ENCODE assay signal across 12 cellular contexts in the genomic region with DNA sequence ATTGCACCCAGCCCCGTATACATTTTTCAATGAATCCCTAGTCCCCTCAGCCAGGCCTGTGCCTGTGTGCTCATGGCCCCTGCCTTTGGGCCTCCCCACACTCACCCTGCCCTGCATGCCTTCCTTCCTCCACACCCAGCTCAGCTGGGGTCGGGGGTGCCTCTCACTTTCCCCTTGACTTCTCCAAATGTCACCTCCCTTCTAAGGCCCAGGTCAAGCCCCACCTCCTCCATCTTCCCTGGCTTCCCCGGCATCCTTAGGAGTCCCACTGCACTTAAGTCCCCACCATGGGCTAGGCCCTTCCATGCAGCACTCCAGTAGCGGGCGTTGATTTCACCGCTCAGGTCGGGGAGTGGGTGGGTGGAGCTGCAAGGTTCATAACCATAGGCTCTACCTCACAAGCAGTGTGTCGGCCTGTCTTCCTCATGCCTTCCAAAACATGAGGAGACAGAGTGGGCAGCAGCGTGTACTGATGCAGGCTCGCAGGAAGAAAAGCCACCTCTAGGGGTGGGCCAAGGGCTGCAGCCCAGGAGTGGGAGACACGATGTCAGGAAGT. TPM values are rescaled to one million over a fixed set of nuclear protein-coding genes. Genes with fewer than 3 reads are reported as not detected.
A peak's percentile ranks its signal among the peaks of the same experiment; 100 is the strongest.
DNase-seq lines count a peak whose midpoint lies in the region; ATAC-seq, FAIRE-seq and TF ChIP-seq lines count a peak whose summit lies in the region.
"Had no signal": no experiment of that assay in that cellular context is flagged by ENCODE, and none has a peak within 500 bp of the region (broad histone marks: within the 10 kb centered on the region; RNA-seq: fewer than 3 reads in every experiment).

No MANE protein-coding gene starts in this region.

- intact Hi-C loops in dorsolateral prefrontal cortex (cut with DNase I) (no loop called here), psoas muscle (cut with DNase I) (no loop called here)

- no peaks in the 10 kb centered on the region for H3K9me3 ChIP-seq in CD8-positive, alpha-beta memory T cell (ENCODE audit: low read length)
- no peaks in the 10 kb centered on the region for H3K9me3 ChIP-seq in psoas muscle

- no peaks in the 10 kb centered on the region for H3K9me3 Mint-ChIP-seq in CD8-positive, alpha-beta memory T cell
- H3K9me3 Mint-ChIP-seq in IgD-negative memory B cell, result no peaks in the 10 kb centered on the region

- peak overlapping the region; percentile 70 for H3K27ac ChIP-seq in CD8-positive, alpha-beta memory T cell (ENCODE audit: low read depth, low read length)
- peak overlapping the region in 57 of 59 donors; percentile 39 to 97 (median 88) for H3K27ac ChIP-seq in dorsolateral prefrontal cortex
- peak overlapping the region; percentile 97 for H3K27ac ChIP-seq in psoas muscle

- TF ChIP-seq CTCF in dorsolateral prefrontal cortex (IDR thresholded peaks at IDR 0.05 in 54 of 56, conservative IDR thresholded peaks at IDR 0.05 in 2 of 56; ENCODE audit: low read depth in 1 of 56, partially characterized antibody in 56 of 56) (no peak), psoas muscle (IDR thresholded peaks at IDR 0.05) (no peak)

- no peaks in the 10 kb centered on the region for H3K27me3 Mint-ChIP-seq in CD8-positive, alpha-beta memory T cell
- peaks cover 3% of the 10 kb centered on the region for H3K27me3 Mint-ChIP-seq in IgD-negative memory B cell

- CTCF ChIA-PET in CD8-positive, alpha-beta memory T cell (lab: Charles Lee), result interaction anchor here (0.7 to 7.7 kb wide), 11 partner anchors 8 to 80 kb away, joined by 3 to 66 read pairs (median 3); no protein-coding TSS in a partner anchor

- H3K4me1 Mint-ChIP-seq in CD8-positive, alpha-beta memory T cell, result peaks cover 39 to 47% (median 41%) of the 10 kb centered on the region in 3 donors
- H3K4me1 Mint-ChIP-seq in IgD-negative memory B cell, result peaks cover 21 to 30% (median 25%) of the 10 kb centered on the region in 3 donors

- FAIRE-seq in GM12891 (lab: Jason Lieb, UNC), result no peak

- no peaks in the 10 kb centered on the region for H3K27me3 ChIP-seq in CD8-positive, alpha-beta memory T cell (ENCODE audit: insufficient read depth, low read length, poor library complexity, severe bottlenecking)
- H3K27me3 ChIP-seq in dorsolateral prefrontal cortex (no peaks in the 10 kb centered on the region), psoas muscle (ENCODE audit: insufficient read depth in 3 of 3, low read length in 2 of 3) (no peaks in the 10 kb centered on the region)

- H3K27ac Mint-ChIP-seq in CD8-positive, alpha-beta memory T cell, result peak overlapping the region; percentile 88 to 98 (median 94)
- H3K27ac Mint-ChIP-seq in IgD-negative memory B cell, result peak overlapping the region; percentile 47 to 95 (median 94)

- peak in 2 of 4 donors; percentile 1 for ATAC-seq in psoas muscle

- peaks cover 0 to 18% (median 6%) of the 10 kb centered on the region in 3 donors for H3K36me3 Mint-ChIP-seq in CD8-positive, alpha-beta memory T cell
- peaks cover 1% of the 10 kb centered on the region for H3K36me3 Mint-ChIP-seq in IgD-negative memory B cell

- peak overlapping the region; percentile 12 for H3K4me3 ChIP-seq in CD8-positive, alpha-beta memory T cell (ENCODE audit: low read length)
- no peak overlapping the region for H3K4me3 ChIP-seq in dorsolateral prefrontal cortex
- peak overlapping the region; percentile 53 for H3K4me3 ChIP-seq in psoas muscle

- peak in 1 of 5 donors; percentile 38 for DNase-seq in CD8-positive, alpha-beta memory T cell
- DNase-seq in dorsolateral prefrontal cortex (no peak), psoas muscle (peak in 1 of 2 donors; percentile 35), epidermal melanocyte (ENCODE audit: insufficient read length, low spot score) (no peak), NCI-H510A treated with DMSO at 0.1 percent for 48 hours (lab: John Stamatoyannopoulos, UW) (no peak), GM12891 (ENCODE audit: insufficient read length, low spot score) (no peak), superior temporal gyrus (ENCODE audit: extremely low spot score) (no peak)
- DNase-seq: DMS53, NCI-H1048, SHP77 treated with DMSO at 0.1 percent for 48 hours had no signal

- POLR2A ChIA-PET in CD8-positive, alpha-beta memory T cell (lab: Charles Lee), result interaction anchor here (1.1 to 2.4 kb wide), 7 partner anchors 8 to 127 kb away, joined by 3 to 16 read pairs (median 8); no protein-coding TSS in a partner anchor

- no peak for TF ChIP-seq POLR2A in GM12891 (IDR thresholded peaks at IDR 0.05; ENCODE audit: low read depth, low read length)

- WGBS in psoas muscle, 3 donors, result 41 to 47% (median 46%) methylated on average over 11 of the region's 11 CpGs

- no peaks in the 10 kb centered on the region for H3K36me3 ChIP-seq in CD8-positive, alpha-beta memory T cell (ENCODE audit: insufficient read depth, low read length)
- peaks cover 0 to 6% of the 10 kb centered on the region in 2 donors for H3K36me3 ChIP-seq in psoas muscle (ENCODE audit: insufficient read depth in 1 of 2, low read depth in 1 of 2)

- peak overlapping the region; percentile 3 to 81 (median 76) for H3K4me3 Mint-ChIP-seq in CD8-positive, alpha-beta memory T cell
- H3K4me3 Mint-ChIP-seq in IgD-negative memory B cell, result peak overlapping the region in 2 of 4 donors; percentile 81 to 90

- H3K4me1 ChIP-seq in CD8-positive, alpha-beta memory T cell (ENCODE audit: insufficient read depth, low read length), result peaks cover 62% of the 10 kb centered on the region
- H3K4me1 ChIP-seq in psoas muscle, result peaks cover 50% of the 10 kb centered on the region
- H3K4me1 ChIP-seq: parathyroid adenoma had no signal

TF ChIP-seq in GM12891, 5 proteins besides CTCF, POLR2A, EP300 and RAD21:
- TF ChIP-seq PAX5 (IDR thresholded peaks at IDR 0.05; ENCODE audit: insufficient read depth, low read length, severe bottlenecking) (no peak), POU2F2 (IDR thresholded peaks at IDR 0.05; ENCODE audit: low read depth, low read length) (no peak), POLR2AphosphoS5 (IDR thresholded peaks at IDR 0.05; ENCODE audit: low read depth, low read length) (no peak), SPI1 (IDR thresholded peaks at IDR 0.05; ENCODE audit: low read depth, low read length) (no peak), TAF1 (IDR thresholded peaks at IDR 0.05; ENCODE audit: low read depth, low read length) (no peak)

RNA-seq across cellular contexts. Expression of gene DNMT3A, which starts 47.7 kb away (rescaled TPM):
- 10 to 100 TPM; 77.9 to 80.7 TPM for total RNA-seq in CD8-positive, alpha-beta memory T cell
- polyA plus RNA-seq in CD8-positive, alpha-beta memory T cell, result 19.4 TPM
- polyA plus RNA-seq in IgD-negative memory B cell, result 4.9 TPM
- total RNA-seq in dorsolateral prefrontal cortex, result 10 to 100 TPM; 37.2 to 80.0 (median 54.1) TPM
- total RNA-seq in psoas muscle, result 10 to 100 TPM; 20.6 to 26.2 (median 21.7) TPM
- polyA plus RNA-seq in psoas muscle, result 1 to 10 TPM; 7.1 to 9.9 (median 8.4) TPM
- polyA plus RNA-seq in GM12891 (2012; ENCODE audit: low read depth, missing spikeins), result 35.0 TPM

Comparison
In these comparisons a context has a peak if more than half of its experiments do, and no peak if none do; other contexts are left out.
1. H3K4me3 ChIP-seq: peak in CD8-positive, alpha-beta memory T cell (single experiment) and psoas muscle (single experiment); none in dorsolateral prefrontal cortex (0 of 59).
2. Peak in every context shown above with its lines, with median percentiles within 50 percentile points of each other: H3K27ac ChIP-seq.